26 cellular contexts compared by ENCODE assay signal in the genomic region with DNA sequence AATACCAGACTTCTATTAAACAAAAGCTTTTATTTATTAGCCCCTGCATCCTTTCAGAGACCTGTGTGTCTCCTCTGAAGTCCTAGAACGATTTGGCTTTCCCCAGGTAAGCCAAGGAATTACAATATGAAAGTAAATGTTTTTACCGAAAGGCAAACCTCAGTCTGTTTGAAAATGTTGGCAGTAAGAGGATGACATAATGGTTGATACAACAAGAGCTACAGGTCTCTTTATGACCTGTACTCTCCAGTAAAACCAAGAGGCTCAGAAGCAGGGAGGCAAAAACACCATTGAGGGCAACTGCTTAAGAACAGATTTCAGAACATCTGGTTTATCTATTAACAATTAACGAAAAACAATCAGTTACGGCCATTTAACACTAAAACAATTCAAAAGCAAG.
DNase-seq lines count a peak whose midpoint lies in the region; ATAC-seq, FAIRE-seq and TF ChIP-seq lines count a peak whose summit lies in the region.
"Had no signal": no experiment of that assay in that cellular context is flagged by ENCODE, and none has a peak within 500 bp of the region (broad histone marks: within the 10 kb centered on the region; RNA-seq: fewer than 3 reads in every experiment).

No MANE protein-coding gene starts in this region.

- no peak for DNase-seq in activated naive CD4-positive, alpha-beta T cell treated with anti-CD3 and anti-CD28 coated beads, Interleukin-2, amount 10 ng/mL, durations not matched to agents 7 days and 5 days
- no peak for DNase-seq in activated naive CD4-positive, alpha-beta T cell treated with anti-CD3 and anti-CD28 coated beads, Interleukin-2, amount 50 U/mL, for 16 hours
- DNase-seq in NCI-H774 (lab: John Stamatoyannopoulos, UW) = peak; percentile 23
- no peak for DNase-seq in suprapubic skin (ENCODE audit: low spot score in 2 of 2)
- DNase-seq: activated CD4-positive, alpha-beta T cell treated with anti-CD3 and anti-CD28 coated beads, Interleukin-2, amount 50 U/mL, for 4 hours; activated CD4-positive, CD25-positive, alpha-beta regulatory T cell; body of pancreas; DND-41; foreskin fibroblast; HCEC 1CT; heart right ventricle; mesendoderm; NCI-H1092 treated with DMSO at 0.1 percent for 48 hours; NCI-H187; NCI-H524 treated with DMSO at 0.1 percent for 48 hours; occipital lobe; SJCRH30; stimulated activated naive CD8-positive, alpha-beta T cell treated with anti-CD3 and anti-CD28 coated beads, Interleukin-15, amount 100 ng/mL, for 72 hours; transverse colon had no signal

- peaks cover 49% of the 10 kb centered on the region for H3K36me3 Mint-ChIP-seq in activated naive CD4-positive, alpha-beta T cell treated with anti-CD3 and anti-CD28 coated beads, Interleukin-2, amount 10 ng/mL, durations not matched to agents 7 days and 5 days

- CTCF ChIA-PET in activated naive CD4-positive, alpha-beta T cell treated with anti-CD3 and anti-CD28 coated beads, Interleukin-2, amount 10 ng/mL, durations not matched to agents 7 days and 5 days (lab: Charles Lee) = no interaction called here

- peaks cover 2% of the 10 kb centered on the region for H3K4me1 Mint-ChIP-seq in activated naive CD4-positive, alpha-beta T cell treated with anti-CD3 and anti-CD28 coated beads, Interleukin-2, amount 10 ng/mL, durations not matched to agents 7 days and 5 days
- H3K4me1 Mint-ChIP-seq: stimulated activated naive CD8-positive, alpha-beta T cell treated with anti-CD3 and anti-CD28 coated beads, Interleukin-15, amount 100 ng/mL, for 72 hours had no signal

- H3K9me3 Mint-ChIP-seq in activated naive CD4-positive, alpha-beta T cell treated with anti-CD3 and anti-CD28 coated beads, Interleukin-2, amount 10 ng/mL, durations not matched to agents 7 days and 5 days = no peaks in the 10 kb centered on the region
- H3K9me3 Mint-ChIP-seq: stimulated activated naive CD8-positive, alpha-beta T cell treated with anti-CD3 and anti-CD28 coated beads, Interleukin-15, amount 100 ng/mL, for 72 hours had no signal

- H3K27ac Mint-ChIP-seq in activated naive CD4-positive, alpha-beta T cell treated with anti-CD3 and anti-CD28 coated beads, Interleukin-2, amount 10 ng/mL, durations not matched to agents 7 days and 5 days = peak overlapping the region; percentile 71
- H3K27ac Mint-ChIP-seq: stimulated activated naive CD8-positive, alpha-beta T cell treated with anti-CD3 and anti-CD28 coated beads, Interleukin-15, amount 100 ng/mL, for 72 hours had no signal

- H3K9me3 ChIP-seq in suprapubic skin = no peaks in the 10 kb centered on the region
- H3K9me3 ChIP-seq: A549, body of pancreas, heart right ventricle, SJCRH30, transverse colon had no signal

- H3K4me1 ChIP-seq in suprapubic skin = no peaks in the 10 kb centered on the region
- H3K4me1 ChIP-seq: A549, body of pancreas, heart right ventricle, SJCRH30, transverse colon had no signal

- H3K27me3 Mint-ChIP-seq in activated naive CD4-positive, alpha-beta T cell treated with anti-CD3 and anti-CD28 coated beads, Interleukin-2, amount 10 ng/mL, durations not matched to agents 7 days and 5 days = no peaks in the 10 kb centered on the region
- H3K27me3 Mint-ChIP-seq: stimulated activated naive CD8-positive, alpha-beta T cell treated with anti-CD3 and anti-CD28 coated beads, Interleukin-15, amount 100 ng/mL, for 72 hours had no signal

- TF ChIP-seq EP300 in suprapubic skin (IDR thresholded peaks at IDR 0.05) = no peak

- no peak overlapping the region for H3K4me3 Mint-ChIP-seq in activated naive CD4-positive, alpha-beta T cell treated with anti-CD3 and anti-CD28 coated beads, Interleukin-2, amount 10 ng/mL, durations not matched to agents 7 days and 5 days
- H3K4me3 Mint-ChIP-seq: stimulated activated naive CD8-positive, alpha-beta T cell treated with anti-CD3 and anti-CD28 coated beads, Interleukin-15, amount 100 ng/mL, for 72 hours had no signal

- H3K27ac ChIP-seq in temporal lobe (ENCODE audit: low read depth, low read length) (peak overlapping the region; percentile 4), suprapubic skin (no peak overlapping the region)
- H3K27ac ChIP-seq: A549, body of pancreas, heart right ventricle, SJCRH30, transverse colon had no signal

- peaks cover 38% of the 10 kb centered on the region for H3K36me3 ChIP-seq in suprapubic skin

- 74% methylated on average over 4 of the region's 4 CpGs for WGBS in suprapubic skin

- no peak for TF ChIP-seq CTCF in suprapubic skin (IDR thresholded peaks at IDR 0.05)

- no peak for TF ChIP-seq POLR2A in suprapubic skin (IDR thresholded peaks at IDR 0.05)

- peak; percentile 36 for FAIRE-seq in islet of Langerhans (lab: Jason Lieb, UNC)
- FAIRE-seq: RCC 7860 had no signal

- no peaks in the 10 kb centered on the region for H3K27me3 ChIP-seq in suprapubic skin
- H3K27me3 ChIP-seq: body of pancreas, heart right ventricle, SJCRH30, transverse colon had no signal

- ATAC-seq in HG03175 (IDR thresholded peaks at IDR 0.05; ENCODE audit: unreplicated experiment) (no peak), GM19324 (IDR thresholded peaks at IDR 0.05; ENCODE audit: low FRiP score, unreplicated experiment) (no peak)
- ATAC-seq: A549; body of pancreas; heart right ventricle; left lobe of liver; stimulated activated naive CD8-positive, alpha-beta T cell treated with anti-CD3 and anti-CD28 coated beads, Interleukin-15, amount 100 ng/mL, for 72 hours had no signal

- no peak overlapping the region for H3K4me3 ChIP-seq in suprapubic skin
- H3K4me3 ChIP-seq: A549, body of pancreas, heart right ventricle, SJCRH30, transverse colon had no signal
